21 cellular contexts compared by ENCODE assay signal in genomic region chr4:167023359-167023925, GRCh38.
"Had no signal": no experiment of that assay in that cellular context is flagged by ENCODE, and none has a peak within 500 bp of the region (broad histone marks: within the 10 kb centered on the region; RNA-seq: fewer than 3 reads in every experiment).

No MANE protein-coding gene starts in this region.

- H3K4me3 Mint-ChIP-seq: activated naive CD4-positive, alpha-beta T cell treated with anti-CD3 and anti-CD28 coated beads, Interleukin-2, amount 50 U/mL, for 24 hours; natural killer cell treated with Interleukin-12 subunit alpha and Interleukin-12 subunit beta and Interleukin-15 and Interleukin-18, amount 100 ng/mL, for 72 hours; T-helper 1 cell treated with Interleukin-12 subunit alpha and Interleukin-12 subunit beta and Interleukin-4 antibody, amounts not matched to agents 30 μg/mL and 1 μg/mL, for 36 hours; WTC11 had no signal

- ATAC-seq: body of pancreas; esophagus mucosa; stimulated activated naive CD8-positive, alpha-beta T cell treated with anti-CD3 and anti-CD28 coated beads, Interleukin-15, Interleukin-2, amounts not matched to agents 100 U/mL and 50 U/mL, for 24 hours; WTC11 had no signal

- H3K27ac Mint-ChIP-seq: activated naive CD4-positive, alpha-beta T cell treated with anti-CD3 and anti-CD28 coated beads, Interleukin-2, amount 50 U/mL, for 24 hours; natural killer cell treated with Interleukin-12 subunit alpha and Interleukin-12 subunit beta and Interleukin-15 and Interleukin-18, amount 100 ng/mL, for 72 hours; T-helper 1 cell treated with Interleukin-12 subunit alpha and Interleukin-12 subunit beta and Interleukin-4 antibody, amounts not matched to agents 30 μg/mL and 1 μg/mL, for 36 hours; WTC11 had no signal

- H3K27ac ChIP-seq: body of pancreas, prostate gland, right atrium auricular region, upper lobe of left lung had no signal

- H3K9me3 Mint-ChIP-seq: activated naive CD4-positive, alpha-beta T cell treated with anti-CD3 and anti-CD28 coated beads, Interleukin-2, amount 50 U/mL, for 24 hours; natural killer cell treated with Interleukin-12 subunit alpha and Interleukin-12 subunit beta and Interleukin-15 and Interleukin-18, amount 100 ng/mL, for 72 hours; T-helper 1 cell treated with Interleukin-12 subunit alpha and Interleukin-12 subunit beta and Interleukin-4 antibody, amounts not matched to agents 30 μg/mL and 1 μg/mL, for 36 hours; WTC11 had no signal

- H3K4me1 ChIP-seq: body of pancreas, prostate gland, right atrium auricular region, upper lobe of left lung had no signal

- H3K4me1 Mint-ChIP-seq: activated naive CD4-positive, alpha-beta T cell treated with anti-CD3 and anti-CD28 coated beads, Interleukin-2, amount 50 U/mL, for 24 hours; WTC11 had no signal

- H3K36me3 ChIP-seq: prostate gland, right atrium auricular region, upper lobe of left lung had no signal

- H3K36me3 Mint-ChIP-seq: activated naive CD4-positive, alpha-beta T cell treated with anti-CD3 and anti-CD28 coated beads, Interleukin-2, amount 50 U/mL, for 24 hours; natural killer cell treated with Interleukin-12 subunit alpha and Interleukin-12 subunit beta and Interleukin-15 and Interleukin-18, amount 100 ng/mL, for 72 hours; WTC11 had no signal

- H3K9me3 ChIP-seq: body of pancreas, prostate gland, right atrium auricular region, upper lobe of left lung had no signal

- H3K27me3 Mint-ChIP-seq: natural killer cell treated with Interleukin-12 subunit alpha and Interleukin-12 subunit beta and Interleukin-15 and Interleukin-18, amount 100 ng/mL, for 72 hours had no signal

- H3K4me3 ChIP-seq: body of pancreas, prostate gland, right atrium auricular region, upper lobe of left lung had no signal

- DNase-seq: activated gamma-delta T cell treated with Interleukin-2 at 50 U/mL for 16 hours; activated T-cell treated with anti-CD3 and anti-CD28 coated beads, Interleukin-2, amount 50 U/mL, for 1 hour; anterior cingulate cortex; body of pancreas; caudate nucleus; dermis blood vessel endothelial cell; effector CD8-positive, alpha-beta T cell; islet precursor cell; midbrain; stimulated activated CD4-positive, alpha-beta T cell treated with anti-CD3 and anti-CD28 coated beads, Interleukin-12 subunit alpha, Interleukin-12 subunit beta, amount 100 ng/mL, for 4 hours; stimulated activated CD4-positive, alpha-beta T cell treated with anti-CD3 and anti-CD28 coated beads, Interleukin-4, amount 100 ng/mL, for 4 hours; stimulated activated naive CD8-positive, alpha-beta T cell treated with anti-CD3 and anti-CD28 coated beads, Interleukin-15, Interleukin-2, amounts not matched to agents 100 U/mL and 50 U/mL, for 24 hours; T1000; upper lobe of left lung had no signal

- H3K27me3 ChIP-seq: body of pancreas, right atrium auricular region, upper lobe of left lung had no signal
